9 cellular contexts compared by ENCODE assay signal in genomic region chr17:74758846-74759163, GRCh38. TPM values are rescaled to one million over a fixed set of nuclear protein-coding genes. Genes with fewer than 3 reads are reported as not detected.
DNase-seq lines count a peak whose midpoint lies in the region; ATAC-seq and TF ChIP-seq lines count a peak whose summit lies in the region.
"Had no signal": no experiment of that assay in that cellular context is flagged by ENCODE, and none has a peak within 500 bp of the region (broad histone marks: within the 10 kb centered on the region; RNA-seq: fewer than 3 reads in every experiment).

No MANE protein-coding gene starts in this region.

- H3K4me3 Mint-ChIP-seq in MCF 10A (ENCODE audit: unreplicated experiment): peak overlapping the region; percentile 61
- peak overlapping the region; percentile 28 for H3K4me3 Mint-ChIP-seq in nephron progenitor cell

- intact Hi-C loops in MCF 10A (cut with micrococcal nuclease): no loop called here

- ATAC-seq in DND-41 (ENCODE audit: insufficient read depth, low read depth) (peak; percentile 70), GM19395 (IDR thresholded peaks at IDR 0.05; ENCODE audit: unreplicated experiment) (no peak), GM18858 (IDR thresholded peaks at IDR 0.05; ENCODE audit: unreplicated experiment) (no peak)

- peaks cover 99% of the 10 kb centered on the region for H3K79me2 ChIP-seq in DND-41 (ENCODE audit: insufficient read depth, low read length)

- H4K20me1 ChIP-seq in DND-41 (ENCODE audit: insufficient read depth, low read length): peaks cover 89% of the 10 kb centered on the region

- BruUV-seq in MCF 10A (replicated peaks; lab: Mats Ljungman, UMichigan): no TSS peak

- DNase-seq in DND-41 (peak; percentile 80), LNCaP clone FGC (ENCODE audit: low read depth) (no peak), MCF 10A (ENCODE audit: unreplicated experiment) (peak; percentile 77), nephron progenitor cell (no peak), iPS-NIHi11 (ENCODE audit: low spot score) (no peak), NCI-H345 (lab: John Stamatoyannopoulos, UW) (no peak)

- no peaks in the 10 kb centered on the region for H3K27me3 ChIP-seq in DND-41 (ENCODE audit: insufficient read depth, low read length, poor library complexity)

- peaks cover 62% of the 10 kb centered on the region for H3K4me1 ChIP-seq in DND-41 (ENCODE audit: insufficient read depth, low read length)

- TF ChIP-seq CTCF in DND-41 (IDR thresholded peaks at IDR 0.05; ENCODE audit: borderline replicate concordance, extremely low read depth, low read length, poor library complexity, severe bottlenecking) (peak; percentile 42), LNCaP clone FGC (IDR thresholded peaks at IDR 0.05; ENCODE audit: control insufficient read depth, extremely low read depth, insufficient read depth) (no peak), MCF 10A (IDR thresholded peaks at IDR 0.05; ENCODE audit: unreplicated experiment) (no peak), nephron progenitor cell (IDR thresholded peaks at IDR 0.05) (no peak)

- CTCF ChIA-PET in MCF 10A (lab: Yijun Ruan, JAX): interaction anchor here (0.7 to 7.8 kb wide), 8 partner anchors 9 to 421 kb away, joined by 3 to 60 read pairs (median 6); partner anchors contain the start of gene NAT9

- H3K36me3 Mint-ChIP-seq in MCF 10A (ENCODE audit: insufficient read depth, unreplicated experiment) (no peaks in the 10 kb centered on the region), nephron progenitor cell (ENCODE audit: low read depth) (no peaks in the 10 kb centered on the region)

- no peaks in the 10 kb centered on the region for H3K9me3 Mint-ChIP-seq in MCF 10A (ENCODE audit: unreplicated experiment)
- no peaks in the 10 kb centered on the region for H3K9me3 Mint-ChIP-seq in nephron progenitor cell

- peaks cover 66% of the 10 kb centered on the region for H3K36me3 ChIP-seq in DND-41 (ENCODE audit: insufficient read depth, low read length)

- no peak overlapping the region for H3K4me3 ChIP-seq in DND-41 (ENCODE audit: low read depth in 1 of 2, low read length in 2 of 2)
- H3K4me3 ChIP-seq in LNCaP clone FGC (ENCODE audit: low read depth, low read length): peak overlapping the region; percentile 38

- H3K27me3 Mint-ChIP-seq in MCF 10A (ENCODE audit: insufficient read depth, unreplicated experiment) (no peaks in the 10 kb centered on the region), nephron progenitor cell (ENCODE audit: low read depth, poor library complexity) (no peaks in the 10 kb centered on the region)

- H3K27ac ChIP-seq in DND-41 (ENCODE audit: low read length): peak overlapping the region; percentile 86

- H3K4me1 Mint-ChIP-seq in MCF 10A (ENCODE audit: insufficient read depth, unreplicated experiment) (peaks cover 24% of the 10 kb centered on the region), nephron progenitor cell (peaks cover 81% of the 10 kb centered on the region)

- H2AFZ ChIP-seq in DND-41 (ENCODE audit: low read depth, low read length): no peak overlapping the region

- peak overlapping the region; percentile 32 for H3K4me2 ChIP-seq in DND-41 (ENCODE audit: insufficient read depth, low read length)

- no peaks in the 10 kb centered on the region for H3K9me3 ChIP-seq in DND-41 (ENCODE audit: insufficient read depth, low read length, severe bottlenecking)

- POLR2A ChIA-PET in MCF 10A (lab: Yijun Ruan, JAX): interaction anchor here (3.0 to 4.7 kb wide), 3 partner anchors 9 to 17 kb away, joined by 18 to 29 read pairs (median 21); partner anchors contain the start of gene NAT9

- H3K27ac Mint-ChIP-seq in MCF 10A (ENCODE audit: low read depth, unreplicated experiment) (peak overlapping the region; percentile 83), nephron progenitor cell (no peak overlapping the region)

- H3K9ac ChIP-seq in DND-41 (ENCODE audit: low read depth, low read length): peak overlapping the region; percentile 38

RNA-seq across cellular contexts. Expression of gene NHERF1, which starts 10.4 kb away (rescaled TPM):
- total RNA-seq in MCF 10A (2022): 23.9 and 25.3 TPM in 2 replicates

RNA-seq across cellular contexts. Expression of gene NAT9, which starts 17.3 kb away (rescaled TPM):
- 58.1 and 64.8 TPM in 2 replicates for total RNA-seq in MCF 10A (2022)

RNA-seq across cellular contexts. Expression of gene RAB37, which starts 21.7 kb away (rescaled TPM):
- total RNA-seq in MCF 10A (2022): not detected in 2 replicates
- total RNA-seq: endothelial cell of umbilical vein had no signal

RNA-seq across cellular contexts. Expression of gene CD300LF, which starts 46.1 kb away (rescaled TPM):
- not detected in 2 replicates for total RNA-seq in MCF 10A (2022)
- total RNA-seq: endothelial cell of umbilical vein had no signal

Comparison
In these comparisons a context has a peak if more than half of its experiments do, and no peak if none do; other contexts are left out.
1. DNase-seq: peak in DND-41 (single experiment) and MCF 10A (single experiment); none in LNCaP clone FGC (single experiment), nephron progenitor cell (single experiment), iPS-NIHi11 (single experiment) and NCI-H345 (single experiment).